25 cellular contexts compared by ENCODE assay signal in genomic region chr2:219131327-219131726, GRCh38. TPM values are rescaled to one million over a fixed set of nuclear protein-coding genes. Genes with fewer than 3 reads are reported as not detected.
DNase-seq lines count a peak whose midpoint lies in the region; ATAC-seq, FAIRE-seq and TF ChIP-seq lines count a peak whose summit lies in the region.
"Had no signal": no experiment of that assay in that cellular context is flagged by ENCODE, and none has a peak within 500 bp of the region (broad histone marks: within the 10 kb centered on the region; RNA-seq: fewer than 3 reads in every experiment).

No MANE protein-coding gene starts in this region.

- H2AFZ ChIP-seq in HepG2 (ENCODE audit: low read length), result no peak overlapping the region
- no peak overlapping the region for H2AFZ ChIP-seq in PC-3 (ENCODE audit: low read length)
- H2AFZ ChIP-seq: GM23338 had no signal

- CTCF ChIA-PET in HepG2 (lab: Yijun Ruan, JAX; ENCODE audit: low intra/inter-chr PET ratio, low total read pairs) (no interaction called here), PC-3 (lab: Charles Lee) (interaction anchor here (0.6 to 0.7 kb wide), 2 partner anchors 13 to 23 kb away, joined by 3 read pairs; no protein-coding TSS in a partner anchor)

- H4K20me1 ChIP-seq in HepG2 (ENCODE audit: insufficient read depth, low read length) (peaks cover 13% of the 10 kb centered on the region; the same call in 1 of the 2 replicates), PC-3 (ENCODE audit: low read length) (no peaks in the 10 kb centered on the region)

- TF ChIP-seq EP300 in HepG2 (IDR thresholded peaks at IDR 0.05; ENCODE audit: low read depth in 2 of 2, low read length in 2 of 2) (no peak), HepG2 (CRISPR knock-in tag; IDR thresholded peaks at IDR 0.05; ENCODE audit: borderline replicate concordance) (no peak)

- ATAC-seq in HepG2 (peak; percentile 41; the same call in 2 of the 3 replicates), right lobe of liver (no peak), PC-3 (peak; percentile 61)
- ATAC-seq: GM23338 had no signal

- WGBS in HepG2 (ENCODE audit: low lambda C conversion rate), result 11% methylated on average over 3 of the region's 3 CpGs
- 35% methylated on average over 3 of the region's 3 CpGs for WGBS in right lobe of liver (ENCODE audit: insufficient coverage, low coverage, low lambda C conversion rate, missing lambda C conversion rate)

- intact Hi-C loops in HepG2 (cut with micrococcal nuclease; ENCODE audit: unreplicated experiment), result no loop called here
- intact Hi-C loops in right lobe of liver (cut with DNase I), result no loop called here
- intact Hi-C loops in PC-3 (cut with micrococcal nuclease), result no loop called here

- POLR2A ChIA-PET in HepG2 (lab: Yijun Ruan, JAX), result interaction anchor here (1.2 kb wide), 1 partner anchor 73 kb away, joined by 4 read pairs; no protein-coding TSS in a partner anchor
- POLR2A ChIA-PET in PC-3 (lab: Charles Lee; ENCODE audit: unreplicated experiment), result interaction anchor here (0.6 kb wide), 1 partner anchor 22 kb away, joined by 3 read pairs; no protein-coding TSS in a partner anchor

- H3K27me3 ChIP-seq in HepG2 (ENCODE audit: control insufficient read depth in 1 of 2, insufficient read depth in 2 of 2, low read length in 2 of 2) (no peaks in the 10 kb centered on the region), right lobe of liver (no peaks in the 10 kb centered on the region), PC-3 (ENCODE audit: low read length) (no peaks in the 10 kb centered on the region)
- H3K27me3 ChIP-seq: BE2C; BLaER1 treated with 17β-estradiol and CSF1 and Interleukin-3, amounts not matched to agents 10 nM and 100 nM had no signal

- peaks cover 1% of the 10 kb centered on the region for H3F3A ChIP-seq in PC-3 (ENCODE audit: low read length, unreplicated experiment)

- no peaks in the 10 kb centered on the region for H3K79me2 ChIP-seq in HepG2 (ENCODE audit: insufficient read depth, low read length)
- no peaks in the 10 kb centered on the region for H3K79me2 ChIP-seq in PC-3 (ENCODE audit: low read length)

- no peaks in the 10 kb centered on the region for H3K9me2 ChIP-seq in PC-3 (replicated peaks; ENCODE audit: low read length)

- H3K27ac ChIP-seq in HepG2 (ENCODE audit: extremely low read length, insufficient read depth, low read length) (no peak overlapping the region), right lobe of liver (no peak overlapping the region), PC-3 (ENCODE audit: low read length) (no peak overlapping the region)
- H3K27ac ChIP-seq: 22Rv1; BLaER1 treated with 17β-estradiol and CSF1 and Interleukin-3, amounts not matched to agents 10 nM and 100 nM had no signal

- BruUV-seq in HepG2 (replicated peaks; lab: Mats Ljungman, UMichigan) (no TSS peak), PC-3 (replicated peaks; lab: Mats Ljungman, UMichigan) (no TSS peak)

- TF ChIP-seq CTCF in HepG2 (CRISPR knock-in tag; IDR thresholded peaks at IDR 0.05) (no peak), right lobe of liver (IDR thresholded peaks at IDR 0.05) (no peak), PC-3 (conservative IDR thresholded peaks at IDR 0.05; ENCODE audit: low read depth, low read length) (no peak)

- DNase-seq in HepG2 (ENCODE audit: low spot score) (peak; percentile 36), right lobe of liver (no peak), PC-3 (peak; percentile 56), fibroblast of gingiva (ENCODE audit: low read depth) (peak; percentile 7), H54 (ENCODE audit: insufficient read length, low spot score) (no peak), pons (ENCODE audit: low spot score) (no peak)
- DNase-seq: ACHN; AML-193; BE2C; CD4-positive, alpha-beta T cell; CD8-positive, alpha-beta memory T cell; DMS 273 treated with DMSO at 0.1 percent for 48 hours; DMS79; EL; GF-D8; HFFc6 had no signal

- H3K4me2 ChIP-seq in HepG2 (ENCODE audit: low read depth, low read length) (no peak overlapping the region), PC-3 (ENCODE audit: low read length) (peak overlapping the region; percentile 46; the same call in 1 of the 2 replicates)
- H3K4me2 ChIP-seq: BLaER1 treated with 17β-estradiol and CSF1 and Interleukin-3, amounts not matched to agents 10 nM and 100 nM; GM23338 had no signal

- H3K9ac ChIP-seq in HepG2 (ENCODE audit: insufficient read depth, low read depth, low read length), result no peak overlapping the region
- no peak overlapping the region for H3K9ac ChIP-seq in PC-3 (ENCODE audit: low read length)
- H3K9ac ChIP-seq: BLaER1 treated with 17β-estradiol and CSF1 and Interleukin-3, amounts not matched to agents 10 nM and 100 nM had no signal

- no peaks in the 10 kb centered on the region; a peak in 1 of 5 replicates for H3K36me3 ChIP-seq in HepG2 (replicated peaks in 1 of 2; ENCODE audit: control insufficient read depth in 1 of 2, insufficient read depth in 2 of 2, low read length in 2 of 2)
- no peaks in the 10 kb centered on the region for H3K36me3 ChIP-seq in right lobe of liver
- no peaks in the 10 kb centered on the region for H3K36me3 ChIP-seq in PC-3 (ENCODE audit: low read depth, low read length)
- H3K36me3 ChIP-seq: BE2C, HAP-1 had no signal

- TF ChIP-seq POLR2A in HepG2 (IDR thresholded peaks at IDR 0.05; ENCODE audit: insufficient read depth in 1 of 2, low read depth in 2 of 2, low read length in 2 of 2) (no peak), right lobe of liver (IDR thresholded peaks at IDR 0.05) (no peak), H54 (IDR thresholded peaks at IDR 0.05; ENCODE audit: low read depth, low read length) (no peak)

- H3K9me3 ChIP-seq in HepG2 (ENCODE audit: low read length), result no peaks in the 10 kb centered on the region
- H3K9me3 ChIP-seq in right lobe of liver, result no peaks in the 10 kb centered on the region
- no peaks in the 10 kb centered on the region for H3K9me3 ChIP-seq in PC-3 (ENCODE audit: low read length)
- H3K9me3 ChIP-seq: BE2C; BLaER1 treated with 17β-estradiol and CSF1 and Interleukin-3, amounts not matched to agents 10 nM and 100 nM; HAP-1 had no signal

- in situ Hi-C loops in HepG2 (cut with HindIII; ENCODE audit: extremely low pct_ligation_motif_present, low pct_unique_long_range_greater_than_20kb), result no loop called here

- no peak for FAIRE-seq in HepG2 (lab: Jason Lieb, UNC)
- FAIRE-seq in H54 (lab: Jason Lieb, UNC), result no peak
- FAIRE-seq: A204.1, D721Med, GM12891, GM18507 had no signal

- H3K4me3 ChIP-seq in HepG2 (replicated peaks in 1 of 3; ENCODE audit: insufficient read depth in 1 of 3, low read depth in 2 of 3, low read length in 3 of 3) (no peak overlapping the region), right lobe of liver (no peak overlapping the region), PC-3 (ENCODE audit: low read length) (no peak overlapping the region)
- H3K4me3 ChIP-seq: BLaER1 treated with 17β-estradiol and CSF1 and Interleukin-3, amounts not matched to agents 10 nM and 100 nM; GM23338; HAP-1 had no signal

- no peak for TF ChIP-seq RAD21 in HepG2 (CRISPR knock-in tag; IDR thresholded peaks at IDR 0.05)

- peaks cover 33% of the 10 kb centered on the region for H3K4me1 ChIP-seq in HepG2 (ENCODE audit: insufficient read depth, low read length)
- H3K4me1 ChIP-seq in right lobe of liver, result peaks cover 0 to 26% (median 8%) of the 10 kb centered on the region in 4 donors
- H3K4me1 ChIP-seq in PC-3 (ENCODE audit: insufficient read depth, low read length), result peaks cover 32% of the 10 kb centered on the region
- H3K4me1 ChIP-seq: BE2C had no signal

RNA-seq across cellular contexts. Expression of gene NHEJ1, which starts 29.3 kb away (rescaled TPM):
- total RNA-seq in HepG2 (2016; rRNA removed; fragmentation: Illumina TruSeq; extraction: Trizol) (30.7 and 42.1 TPM in 2 replicates), right lobe of liver (10 to 100 TPM in 3 of 6 experiments, 1 to 10 TPM in 3; 5.8 to 16.7 (median 10.9) TPM), PC-3 (2014; rRNA removed) (16.7 and 18.5 TPM in 2 replicates)
- 6.5 and 7.7 TPM in 2 replicates for total RNA-seq in HepG2 (2016; cell fraction: cytosol; rRNA removed; fragmentation: Illumina TruSeq; extraction: Trizol; ENCODE audit: low read depth)
- 30.0 and 42.5 TPM in 2 replicates for total RNA-seq in HepG2 (2016; cell fraction: insoluble cytoplasmic fraction; rRNA removed; fragmentation: Illumina TruSeq; extraction: Trizol)
- 17.1 and 17.3 TPM in 2 replicates for total RNA-seq in HepG2 (2016; cell fraction: membrane; rRNA removed; fragmentation: Illumina TruSeq; extraction: Trizol)
- total RNA-seq in HepG2 (2016; cell fraction: nucleus; rRNA removed; fragmentation: Illumina TruSeq; extraction: Trizol), result 16.1 and 17.3 TPM in 2 replicates
- 23.8 and 30.0 TPM in 2 replicates for polyA plus RNA-seq in HepG2 (2011; rRNA removed)
- polyA plus RNA-seq in HepG2 (2011; cell fraction: cytosol; rRNA removed), result 23.3 and 26.7 TPM in 2 replicates
- 12.3 and 14.8 TPM in 2 replicates for polyA plus RNA-seq in HepG2 (2011; cell fraction: nucleus; rRNA removed)
- polyA plus RNA-seq in HepG2 (2012), result 20.2 and 22.8 TPM in 2 replicates
- polyA plus RNA-seq in HepG2 (2016; cell fraction: cytosol; fragmentation: Illumina TruSeq; extraction: Trizol; ENCODE audit: low read depth), result 5.5 and 6.1 TPM in 2 replicates
- 35.8 and 40.0 TPM in 2 replicates for polyA plus RNA-seq in HepG2 (2016; cell fraction: insoluble cytoplasmic fraction; fragmentation: Illumina TruSeq; extraction: Trizol; ENCODE audit: low read depth)
- 11.3 and 13.4 TPM in 2 replicates for polyA plus RNA-seq in HepG2 (2016; cell fraction: membrane; fragmentation: Illumina TruSeq; extraction: Trizol; ENCODE audit: low read depth)
- polyA plus RNA-seq in HepG2 (2016; cell fraction: nucleus; fragmentation: Illumina TruSeq; extraction: Trizol; ENCODE audit: insufficient read depth, low read depth), result 14.3 and 14.5 TPM in 2 replicates
- 47.0 and 114 TPM in 2 replicates for polyA minus RNA-seq in HepG2 (2011; rRNA and poly(A)+ RNA removed; ENCODE audit: low replicate concordance)
- polyA minus RNA-seq in HepG2 (2011; cell fraction: cytosol; rRNA and poly(A)+ RNA removed), result 20.4 and 25.8 TPM in 2 replicates
- polyA minus RNA-seq in HepG2 (2011; cell fraction: nucleus; rRNA and poly(A)+ RNA removed), result 19.6 and 28.0 TPM in 2 replicates

RNA-seq across cellular contexts. Expression of gene SLC23A3, which starts 38.5 kb away (rescaled TPM):
- total RNA-seq in HepG2 (2016; rRNA removed; fragmentation: Illumina TruSeq; extraction: Trizol) (0.38 TPM in 1 of 2 replicates, not detected in the other), right lobe of liver (1 to 10 TPM in 5 of 6 experiments, under 1 TPM in 1; 0.62 to 4.9 (median 2.1) TPM), PC-3 (2014; rRNA removed) (1.4 and 1.7 TPM in 2 replicates)
- 0.40 and 0.71 TPM in 2 replicates for total RNA-seq in HepG2 (2016; cell fraction: cytosol; rRNA removed; fragmentation: Illumina TruSeq; extraction: Trizol; ENCODE audit: low read depth)
- 0.37 TPM in 1 of 2 replicates, not detected in the other for total RNA-seq in HepG2 (2016; cell fraction: insoluble cytoplasmic fraction; rRNA removed; fragmentation: Illumina TruSeq; extraction: Trizol)
- total RNA-seq in HepG2 (2016; cell fraction: membrane; rRNA removed; fragmentation: Illumina TruSeq; extraction: Trizol), result 0.21 and 0.37 TPM in 2 replicates
- 0.34 and 0.56 TPM in 2 replicates for total RNA-seq in HepG2 (2016; cell fraction: nucleus; rRNA removed; fragmentation: Illumina TruSeq; extraction: Trizol)
- polyA plus RNA-seq in HepG2 (2011; rRNA removed), result 0.78 and 2.1 TPM in 2 replicates
- 0.10 and 0.12 TPM in 2 replicates for polyA plus RNA-seq in HepG2 (2011; cell fraction: cytosol; rRNA removed)
- polyA plus RNA-seq in HepG2 (2011; cell fraction: nucleus; rRNA removed), result 7.7 and 12.3 TPM in 2 replicates
- polyA plus RNA-seq in HepG2 (2012), result 0.89 and 1.8 TPM in 2 replicates
- polyA plus RNA-seq in HepG2 (2016; cell fraction: cytosol; fragmentation: Illumina TruSeq; extraction: Trizol; ENCODE audit: low read depth), result not detected in 2 replicates
- polyA plus RNA-seq in HepG2 (2016; cell fraction: insoluble cytoplasmic fraction; fragmentation: Illumina TruSeq; extraction: Trizol; ENCODE audit: low read depth), result not detected in 2 replicates
- not detected in 2 replicates for polyA plus RNA-seq in HepG2 (2016; cell fraction: membrane; fragmentation: Illumina TruSeq; extraction: Trizol; ENCODE audit: low read depth)
- 2.0 and 2.1 TPM in 2 replicates for polyA plus RNA-seq in HepG2 (2016; cell fraction: nucleus; fragmentation: Illumina TruSeq; extraction: Trizol; ENCODE audit: insufficient read depth, low read depth)
- 2.2 and 2.4 TPM in 2 replicates for polyA minus RNA-seq in HepG2 (2011; rRNA and poly(A)+ RNA removed; ENCODE audit: low replicate concordance)
- polyA minus RNA-seq in HepG2 (2011; cell fraction: cytosol; rRNA and poly(A)+ RNA removed), result 0.30 TPM in 1 of 2 replicates, not detected in the other
- polyA minus RNA-seq in HepG2 (2011; cell fraction: nucleus; rRNA and poly(A)+ RNA removed), result 3.2 and 5.2 TPM in 2 replicates
- polyA plus RNA-seq: CD14-positive monocyte; CD8-positive, alpha-beta memory T cell had no signal

RNA-seq across cellular contexts. Expression of gene CNPPD1, which starts 45.4 kb away (rescaled TPM):
- 24.8 and 35.5 TPM in 2 replicates for total RNA-seq in HepG2 (2016; rRNA removed; fragmentation: Illumina TruSeq; extraction: Trizol)
- 5.6 and 5.7 TPM in 2 replicates for total RNA-seq in HepG2 (2016; cell fraction: cytosol; rRNA removed; fragmentation: Illumina TruSeq; extraction: Trizol; ENCODE audit: low read depth)
- 24.2 and 37.7 TPM in 2 replicates for total RNA-seq in HepG2 (2016; cell fraction: insoluble cytoplasmic fraction; rRNA removed; fragmentation: Illumina TruSeq; extraction: Trizol)
- 10.3 and 10.6 TPM in 2 replicates for total RNA-seq in HepG2 (2016; cell fraction: membrane; rRNA removed; fragmentation: Illumina TruSeq; extraction: Trizol)
- 27.6 TPM in 2 replicates for total RNA-seq in HepG2 (2016; cell fraction: nucleus; rRNA removed; fragmentation: Illumina TruSeq; extraction: Trizol)
- polyA plus RNA-seq in HepG2 (2011; rRNA removed), result 49.4 and 60.7 TPM in 2 replicates
- 45.0 and 48.2 TPM in 2 replicates for polyA plus RNA-seq in HepG2 (2011; cell fraction: cytosol; rRNA removed)
- 83.0 and 83.9 TPM in 2 replicates for polyA plus RNA-seq in HepG2 (2011; cell fraction: nucleus; rRNA removed)
- 34.1 and 38.6 TPM in 2 replicates for polyA plus RNA-seq in HepG2 (2012)
- 5.2 and 5.3 TPM in 2 replicates for polyA plus RNA-seq in HepG2 (2016; cell fraction: cytosol; fragmentation: Illumina TruSeq; extraction: Trizol; ENCODE audit: low read depth)
- 27.2 and 31.3 TPM in 2 replicates for polyA plus RNA-seq in HepG2 (2016; cell fraction: insoluble cytoplasmic fraction; fragmentation: Illumina TruSeq; extraction: Trizol; ENCODE audit: low read depth)
- 8.6 and 9.8 TPM in 2 replicates for polyA plus RNA-seq in HepG2 (2016; cell fraction: membrane; fragmentation: Illumina TruSeq; extraction: Trizol; ENCODE audit: low read depth)
- polyA plus RNA-seq in HepG2 (2016; cell fraction: nucleus; fragmentation: Illumina TruSeq; extraction: Trizol; ENCODE audit: insufficient read depth, low read depth), result 62.0 and 62.4 TPM in 2 replicates
- polyA minus RNA-seq in HepG2 (2011; rRNA and poly(A)+ RNA removed; ENCODE audit: low replicate concordance), result 12.3 and 51.1 TPM in 2 replicates
- 13.9 and 15.4 TPM in 2 replicates for polyA minus RNA-seq in HepG2 (2011; cell fraction: cytosol; rRNA and poly(A)+ RNA removed)
- 14.2 and 14.8 TPM in 2 replicates for polyA minus RNA-seq in HepG2 (2011; cell fraction: nucleus; rRNA and poly(A)+ RNA removed)
- total RNA-seq in right lobe of liver, result 10 to 100 TPM; 22.3 to 37.1 (median 30.2) TPM
- 38.2 and 44.0 TPM in 2 replicates for total RNA-seq in PC-3 (2014; rRNA removed)

RNA-seq across cellular contexts. Expression of gene RETREG2, which starts 46.7 kb away (rescaled TPM):
- total RNA-seq in HepG2 (2016; rRNA removed; fragmentation: Illumina TruSeq; extraction: Trizol) (59.7 and 86.0 TPM in 2 replicates), right lobe of liver (10 to 100 TPM; 33.6 to 77.9 (median 51.0) TPM), PC-3 (2014; rRNA removed) (61.0 and 87.2 TPM in 2 replicates)
- total RNA-seq in HepG2 (2016; cell fraction: cytosol; rRNA removed; fragmentation: Illumina TruSeq; extraction: Trizol; ENCODE audit: low read depth), result 29.5 and 34.8 TPM in 2 replicates
- total RNA-seq in HepG2 (2016; cell fraction: insoluble cytoplasmic fraction; rRNA removed; fragmentation: Illumina TruSeq; extraction: Trizol), result 56.6 and 88.6 TPM in 2 replicates
- 119 and 127 TPM in 2 replicates for total RNA-seq in HepG2 (2016; cell fraction: membrane; rRNA removed; fragmentation: Illumina TruSeq; extraction: Trizol)
- 52.2 and 63.7 TPM in 2 replicates for total RNA-seq in HepG2 (2016; cell fraction: nucleus; rRNA removed; fragmentation: Illumina TruSeq; extraction: Trizol)
- polyA plus RNA-seq in HepG2 (2011; rRNA removed), result 134 and 137 TPM in 2 replicates
- 145 and 149 TPM in 2 replicates for polyA plus RNA-seq in HepG2 (2011; cell fraction: cytosol; rRNA removed)
- polyA plus RNA-seq in HepG2 (2011; cell fraction: nucleus; rRNA removed), result 127 and 155 TPM in 2 replicates
- 82.7 and 89.2 TPM in 2 replicates for polyA plus RNA-seq in HepG2 (2012)
- polyA plus RNA-seq in HepG2 (2016; cell fraction: cytosol; fragmentation: Illumina TruSeq; extraction: Trizol; ENCODE audit: low read depth), result 47.5 and 51.2 TPM in 2 replicates
- 51.2 and 58.4 TPM in 2 replicates for polyA plus RNA-seq in HepG2 (2016; cell fraction: insoluble cytoplasmic fraction; fragmentation: Illumina TruSeq; extraction: Trizol; ENCODE audit: low read depth)
- 95.6 and 101 TPM in 2 replicates for polyA plus RNA-seq in HepG2 (2016; cell fraction: membrane; fragmentation: Illumina TruSeq; extraction: Trizol; ENCODE audit: low read depth)
- 84.0 and 89.2 TPM in 2 replicates for polyA plus RNA-seq in HepG2 (2016; cell fraction: nucleus; fragmentation: Illumina TruSeq; extraction: Trizol; ENCODE audit: insufficient read depth, low read depth)
- 148 and 315 TPM in 2 replicates for polyA minus RNA-seq in HepG2 (2011; rRNA and poly(A)+ RNA removed; ENCODE audit: low replicate concordance)
- 63.9 and 70.8 TPM in 2 replicates for polyA minus RNA-seq in HepG2 (2011; cell fraction: cytosol; rRNA and poly(A)+ RNA removed)
- 91.3 and 97.2 TPM in 2 replicates for polyA minus RNA-seq in HepG2 (2011; cell fraction: nucleus; rRNA and poly(A)+ RNA removed)

Comparison
In these comparisons a context has a peak if more than half of its experiments do, and no peak if none do; other contexts are left out.
1. ATAC-seq: peak in HepG2 (single experiment) and PC-3 (single experiment); none in right lobe of liver (0 of 4).
2. DNase-seq: peak in HepG2 (single experiment), PC-3 (single experiment) and fibroblast of gingiva (single experiment); none in right lobe of liver (0 of 3), H54 (single experiment) and pons (single experiment).